In the genomic region with DNA sequence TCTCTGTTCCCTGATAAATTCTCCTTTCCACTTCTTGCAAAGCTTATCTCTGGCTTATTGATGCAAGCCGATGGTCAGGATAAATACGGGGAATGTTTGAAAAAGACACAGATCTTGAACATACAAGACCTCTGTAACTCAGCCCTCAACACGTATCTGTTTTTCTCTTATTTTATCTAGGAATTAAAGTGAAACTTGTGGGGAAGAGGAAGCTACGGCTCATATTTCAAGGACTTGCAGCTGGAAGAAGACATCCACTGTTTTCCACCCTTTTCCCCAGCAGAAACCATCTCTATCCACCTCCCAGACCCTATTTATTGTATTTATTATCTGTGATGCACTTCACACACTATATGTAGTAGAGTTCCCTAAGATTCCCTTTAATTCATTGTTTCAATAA, we compare ENCODE assay signal across 1 cellular context.
TF ChIP-seq lines count a peak whose summit lies in the region.

No MANE protein-coding gene starts in this region.

TF ChIP-seq in IMR-90, 13 proteins besides CTCF, POLR2A, EP300 and RAD21:
- TF ChIP-seq CHD1 (IDR thresholded peaks at IDR 0.05; ENCODE audit: low read depth, low read length) (no peak), BHLHE40 (IDR thresholded peaks at IDR 0.05; ENCODE audit: low read depth, low read length) (no peak), MXI1 (IDR thresholded peaks at IDR 0.05; ENCODE audit: borderline replicate concordance, low read depth, low read length) (no peak), RCOR1 (IDR thresholded peaks at IDR 0.05; ENCODE audit: insufficient replicate concordance, low read length) (no peak)
- TF ChIP-seq, protein P1, sequence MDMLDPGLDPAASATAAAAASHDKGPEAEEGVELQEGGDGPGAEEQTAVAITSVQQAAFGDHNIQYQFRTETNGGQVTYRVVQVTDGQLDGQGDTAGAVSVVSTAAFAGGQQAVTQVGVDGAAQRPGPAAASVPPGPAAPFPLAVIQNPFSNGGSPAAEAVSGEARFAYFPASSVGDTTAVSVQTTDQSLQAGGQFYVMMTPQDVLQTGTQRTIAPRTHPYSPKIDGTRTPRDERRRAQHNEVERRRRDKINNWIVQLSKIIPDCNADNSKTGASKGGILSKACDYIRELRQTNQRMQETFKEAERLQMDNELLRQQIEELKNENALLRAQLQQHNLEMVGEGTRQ (IDR thresholded peaks at IDR 0.05; ENCODE audit: low read depth, low read length): no peak
TF ChIP-seq in IMR-90: peak in this region for 0.
